Comparison of ENCODE assay signal across 9 cellular contexts in the genomic region with DNA sequence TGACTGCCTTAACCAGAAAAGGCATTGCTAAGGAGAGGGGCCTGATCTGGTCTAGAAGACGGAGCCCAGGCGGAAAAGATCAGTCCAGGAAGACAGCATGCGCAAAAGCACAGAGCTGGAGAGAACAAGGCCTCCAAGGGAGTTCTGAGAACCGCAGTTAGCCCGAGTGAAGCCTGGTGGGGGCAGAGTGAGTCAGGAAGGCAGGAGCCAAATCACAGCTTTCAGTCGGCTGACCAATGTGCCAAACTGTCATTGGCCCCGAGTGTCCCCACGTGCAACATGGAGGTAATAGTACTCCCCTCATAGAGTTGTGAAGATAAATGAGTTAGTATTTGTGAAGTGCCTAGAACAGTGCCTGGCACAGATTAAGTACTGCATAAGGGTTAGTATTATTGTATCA. TPM values are rescaled to one million over a fixed set of nuclear protein-coding genes. Genes with fewer than 3 reads are reported as not detected.
DNase-seq lines count a peak whose midpoint lies in the region; ATAC-seq and TF ChIP-seq lines count a peak whose summit lies in the region.
"Had no signal": no experiment of that assay in that cellular context is flagged by ENCODE, and none has a peak within 500 bp of the region (broad histone marks: within the 10 kb centered on the region; RNA-seq: fewer than 3 reads in every experiment).

No MANE protein-coding gene starts in this region.

- no peaks in the 10 kb centered on the region for H3K36me3 Mint-ChIP-seq in activated CD8-positive, alpha-beta memory T cell treated with anti-CD3 and anti-CD28 coated beads, Interleukin-2, amount 10 ng/mL, durations not matched to agents 7 days and 5 days
- no peaks in the 10 kb centered on the region for H3K36me3 Mint-ChIP-seq in memory B cell

- peaks cover 18% of the 10 kb centered on the region for H3K27me3 Mint-ChIP-seq in activated CD8-positive, alpha-beta memory T cell treated with anti-CD3 and anti-CD28 coated beads, Interleukin-2, amount 10 ng/mL, durations not matched to agents 7 days and 5 days
- H3K27me3 Mint-ChIP-seq in memory B cell: peaks cover 5% of the 10 kb centered on the region

- CTCF ChIA-PET in activated CD8-positive, alpha-beta memory T cell treated with anti-CD3 and anti-CD28 coated beads, Interleukin-2, amount 10 ng/mL, durations not matched to agents 7 days and 5 days (lab: Charles Lee): interaction anchor here (1.4 to 3.8 kb wide), 2 partner anchors 8 to 19 kb away, joined by 5 to 22 read pairs; no protein-coding TSS in a partner anchor

- no peak for TF ChIP-seq CTCF in colonic mucosa (IDR thresholded peaks at IDR 0.05)
- TF ChIP-seq CTCF in thoracic aorta (IDR thresholded peaks at IDR 0.05): no peak
- no peak for TF ChIP-seq CTCF in MM.1S (IDR thresholded peaks at IDR 0.05; ENCODE audit: low read length)

- H3K9me3 Mint-ChIP-seq in activated CD8-positive, alpha-beta memory T cell treated with anti-CD3 and anti-CD28 coated beads, Interleukin-2, amount 10 ng/mL, durations not matched to agents 7 days and 5 days (ENCODE audit: low read depth): no peaks in the 10 kb centered on the region
- no peaks in the 10 kb centered on the region for H3K9me3 Mint-ChIP-seq in memory B cell

- H3K4me3 Mint-ChIP-seq in activated CD8-positive, alpha-beta memory T cell treated with anti-CD3 and anti-CD28 coated beads, Interleukin-2, amount 10 ng/mL, durations not matched to agents 7 days and 5 days: peak overlapping the region; percentile 73
- H3K4me3 Mint-ChIP-seq in memory B cell: peak overlapping the region; percentile 83

- no peak for DNase-seq in activated CD8-positive, alpha-beta memory T cell treated with anti-CD3 and anti-CD28 coated beads, Interleukin-2, amount 10 ng/mL, durations not matched to agents 7 days and 5 days
- no peak for DNase-seq in activated CD8-positive, alpha-beta memory T cell treated with anti-CD3 and anti-CD28 coated beads for 24 hours
- DNase-seq in colonic mucosa (no peak), memory B cell (ENCODE audit: low spot score in 2 of 2) (no peak), thoracic aorta (ENCODE audit: low spot score) (peak; percentile 41), A172 (ENCODE audit: low spot score) (no peak), MM.1S (no peak)

- no peaks in the 10 kb centered on the region for H4K20me1 ChIP-seq in MM.1S (ENCODE audit: insufficient read depth, low read length)

- no peaks in the 10 kb centered on the region for H3K4me1 ChIP-seq in colonic mucosa
- peaks cover 8 to 47% of the 10 kb centered on the region in 2 donors for H3K4me1 ChIP-seq in thoracic aorta (ENCODE audit: control insufficient read depth in 1 of 2, low read depth in 2 of 2)
- H3K4me1 ChIP-seq in MM.1S (ENCODE audit: low read length): no peaks in the 10 kb centered on the region

- H3F3A ChIP-seq in MM.1S (ENCODE audit: insufficient read depth, low read length): no peaks in the 10 kb centered on the region

- intact Hi-C loops in colonic mucosa (cut with DNase I): no loop called here

- H3K36me3 ChIP-seq in colonic mucosa: no peaks in the 10 kb centered on the region
- no peaks in the 10 kb centered on the region for H3K36me3 ChIP-seq in thoracic aorta
- no peaks in the 10 kb centered on the region for H3K36me3 ChIP-seq in MM.1S (replicated peaks; ENCODE audit: insufficient read depth, low read length)

- H3K79me2 ChIP-seq in MM.1S (ENCODE audit: low read length): no peaks in the 10 kb centered on the region

- no peak overlapping the region for H2AFZ ChIP-seq in MM.1S (ENCODE audit: low read length)

- H3K27ac Mint-ChIP-seq in activated CD8-positive, alpha-beta memory T cell treated with anti-CD3 and anti-CD28 coated beads, Interleukin-2, amount 10 ng/mL, durations not matched to agents 7 days and 5 days: no peak overlapping the region
- peak overlapping the region; percentile 56 for H3K27ac Mint-ChIP-seq in memory B cell

- no peaks in the 10 kb centered on the region for H3K9me2 ChIP-seq in MM.1S (replicated peaks; ENCODE audit: insufficient read depth, low read length)

- H3K4me2 ChIP-seq in MM.1S (ENCODE audit: low read depth, low read length): no peak overlapping the region

- no peak overlapping the region for H3K4me3 ChIP-seq in colonic mucosa
- H3K4me3 ChIP-seq in thoracic aorta: peak overlapping the region; percentile 89
- H3K4me3 ChIP-seq in MM.1S (ENCODE audit: low read length): no peak overlapping the region

- ATAC-seq in activated CD8-positive, alpha-beta memory T cell treated with anti-CD3 and anti-CD28 coated beads, Interleukin-2, amount 10 ng/mL, durations not matched to agents 7 days and 5 days: no peak
- ATAC-seq in memory B cell (ENCODE audit: low read depth): no peak
- peak; percentile 52 for ATAC-seq in thoracic aorta (ENCODE audit: insufficient number of reproducible peaks, low FRiP score, low read depth)
- ATAC-seq in GM18867 (IDR thresholded peaks at IDR 0.05; ENCODE audit: unreplicated experiment): no peak

- peak overlapping the region; percentile 13 for H3K27ac ChIP-seq in colonic mucosa
- peak overlapping the region; percentile 96 to 99 for H3K27ac ChIP-seq in thoracic aorta
- no peak overlapping the region for H3K27ac ChIP-seq in MM.1S (ENCODE audit: low read length)

- H3K27me3 ChIP-seq in colonic mucosa (no peaks in the 10 kb centered on the region), thoracic aorta (replicated peaks; ENCODE audit: insufficient read depth) (no peaks in the 10 kb centered on the region), MM.1S (replicated peaks; ENCODE audit: insufficient read depth, low read length) (peaks cover 18% of the 10 kb centered on the region; the same call in 1 of the 2 replicates)

- no peaks in the 10 kb centered on the region for H3K9me3 ChIP-seq in colonic mucosa
- H3K9me3 ChIP-seq in thoracic aorta: no peaks in the 10 kb centered on the region
- H3K9me3 ChIP-seq in MM.1S (replicated peaks; ENCODE audit: insufficient read depth, low read length): no peaks in the 10 kb centered on the region

- peak overlapping the region in 1 of 2 donors; percentile 14 for H3K9ac ChIP-seq in colonic mucosa (ENCODE audit: low read depth in 2 of 2, low read length in 2 of 2)
- no peak overlapping the region for H3K9ac ChIP-seq in MM.1S (ENCODE audit: low read length)

- peaks cover 17% of the 10 kb centered on the region for H3K4me1 Mint-ChIP-seq in activated CD8-positive, alpha-beta memory T cell treated with anti-CD3 and anti-CD28 coated beads, Interleukin-2, amount 10 ng/mL, durations not matched to agents 7 days and 5 days
- peaks cover 10% of the 10 kb centered on the region for H3K4me1 Mint-ChIP-seq in memory B cell

RNA-seq across cellular contexts. Expression of a gene that starts 1.2 kb away (rescaled TPM):
- total RNA-seq in activated CD8-positive, alpha-beta memory T cell treated with anti-CD3 and anti-CD28 coated beads, Interleukin-2, amount 10 ng/mL, durations not matched to agents 7 days and 5 days: 1 to 10 TPM; 1.2 to 2.3 TPM
- 10 to 100 TPM in 1 of 2 donors, 1 to 10 TPM in 1; 2.1 to 14.6 TPM for total RNA-seq in colonic mucosa
- 10 to 100 TPM; 26.2 to 34.3 TPM for total RNA-seq in thoracic aorta
- 2.0 and 3.2 TPM in 2 replicates for total RNA-seq in A172 (2014; rRNA removed; shearing (Covaris generic))
- total RNA-seq: HepG2 had no signal
